In the genomic region with DNA sequence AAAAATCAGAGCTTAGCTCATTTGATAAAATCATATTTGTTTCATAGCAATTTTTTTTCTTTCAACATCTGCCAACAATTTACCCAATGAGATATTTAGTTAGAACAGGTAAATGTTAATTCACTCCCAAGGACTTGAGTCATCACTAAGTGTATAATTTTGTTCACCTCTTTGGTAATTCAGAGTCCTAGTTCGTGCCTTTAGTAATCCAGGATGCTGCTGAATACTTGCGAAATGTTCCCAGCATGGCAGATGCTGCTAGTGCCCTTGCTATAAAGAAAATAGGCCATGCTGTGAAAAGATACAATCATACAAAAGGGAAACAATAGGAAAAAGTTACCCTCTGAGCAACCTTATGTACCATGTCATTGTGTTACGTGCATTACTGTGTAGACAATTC, we compare ENCODE assay signal across 26 cellular contexts.
"Had no signal": no experiment of that assay in that cellular context is flagged by ENCODE, and none has a peak within 500 bp of the region (broad histone marks: within the 10 kb centered on the region; RNA-seq: fewer than 3 reads in every experiment).

No MANE protein-coding gene starts in this region.

- H3K27ac ChIP-seq: brain microvascular endothelial cell, SK-N-MC had no signal

- ATAC-seq: activated CD8-positive, alpha-beta memory T cell treated with anti-CD3 and anti-CD28 coated beads, Interleukin-2, amount 10 ng/mL, durations not matched to agents 7 days and 5 days; activated naive CD4-positive, alpha-beta T cell treated with anti-CD3 and anti-CD28 coated beads, Interleukin-2, amount 50 U/mL, for 72 hours; activated naive CD8-positive, alpha-beta T cell treated with anti-CD3 and anti-CD28 coated beads, Interleukin-2, amount 50 U/mL, for 24 hours; K562; Panc1; Right ventricle myocardium inferior; T-cell had no signal

- H3K27me3 ChIP-seq: brain microvascular endothelial cell had no signal

- H3K36me3 ChIP-seq: brain microvascular endothelial cell had no signal

- H3K4me3 ChIP-seq: K562, SK-N-MC had no signal

- DNase-seq: activated B cell treated with CpG ODN at 0.5 μM for 24 hours; activated CD4-positive, alpha-beta T cell treated with anti-CD3 and anti-CD28 coated beads for 1 hour; activated CD4-positive, alpha-beta T cell treated with anti-CD3 and anti-CD28 coated beads, Interleukin-2, amount 10 ng/mL, durations not matched to agents 24 days and 14 days; activated CD4-positive, alpha-beta T cell treated with anti-CD3 and anti-CD28 coated beads, Interleukin-2, amount 50 U/mL, for 48 hours; activated CD8-positive, alpha-beta memory T cell treated with anti-CD3 and anti-CD28 coated beads, Interleukin-2, amount 10 ng/mL, durations not matched to agents 7 days and 5 days; activated effector memory CD4-positive, alpha-beta T cell treated with Interleukin-2 at 50 U/mL for 16 hours; activated naive CD4-positive, alpha-beta T cell treated with Interleukin-2 at 50 U/mL for 16 hours; activated naive CD8-positive, alpha-beta T cell treated with anti-CD3 and anti-CD28 coated beads, Interleukin-2, amount 50 U/mL, for 24 hours; activated T-cell treated with anti-CD3 and anti-CD28 coated beads, Interleukin-2, amount 50 U/mL, for 24 hours; brain microvascular endothelial cell; central memory CD4-positive, alpha-beta T cell; Kasumi-1; NCI-H1092 treated with DMSO at 0.1 percent for 48 hours; NCI-H1417 treated with DMSO at 0.1 percent for 48 hours; NCI-H1694; NCI-H2029 treated with DMSO at 0.1 percent for 48 hours; NCI-H524; NCI-H82; T-cell; T-helper 2 cell; T1000 had no signal
